ENCODE assay signal across 23 cellular contexts in the genomic region with DNA sequence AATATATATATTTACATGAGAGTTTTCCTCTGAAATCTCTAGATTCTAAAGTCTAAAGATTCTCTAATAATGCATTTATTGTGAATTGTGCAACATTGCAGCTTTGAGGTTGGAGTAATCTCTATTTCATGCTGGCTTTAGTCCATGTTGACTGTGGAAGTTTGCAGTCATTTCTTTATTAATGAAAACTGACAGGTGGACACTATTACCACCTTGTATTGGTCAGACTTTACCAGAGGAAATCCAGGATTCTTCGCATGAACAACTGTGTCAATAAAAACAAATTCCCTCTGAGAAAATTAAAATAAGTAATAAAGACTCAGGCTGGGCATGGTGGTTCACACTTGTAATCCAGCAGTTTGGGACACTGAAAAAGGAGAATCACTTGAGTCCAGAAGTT.
"Had no signal": no experiment of that assay in that cellular context is flagged by ENCODE, and none has a peak within 500 bp of the region (broad histone marks: within the 10 kb centered on the region; RNA-seq: fewer than 3 reads in every experiment).

No MANE protein-coding gene starts in this region.

- H3K9me3 ChIP-seq: Peyer's patch, SJSA1 had no signal

- DNase-seq: Karpas-422, KG1, MV-4-11, NCI-H1048, NCI-H1105, NCI-H1417, NCI-H1436 treated with DMSO at 0.1 percent for 48 hours, NCI-H1694, NCI-H187 treated with DMSO at 0.1 percent for 48 hours, NCI-H2029 treated with DMSO at 0.1 percent for 48 hours, NCI-H2171 treated with DMSO at 0.1 percent for 48 hours, NCI-H345, NCI-H446 treated with DMSO at 0.1 percent for 48 hours, NCI-H510A treated with DMSO at 0.1 percent for 48 hours, NCI-H526, NCI-H82, OCI-M1, PC-9, Peyer's patch, SHP77 treated with DMSO at 0.1 percent for 48 hours had no signal

- H3K4me3 ChIP-seq: PC-9, Peyer's patch, SJSA1, SK-N-MC had no signal

- H3K4me1 ChIP-seq: Peyer's patch had no signal

- ATAC-seq: Right ventricle myocardium inferior had no signal

- H3K27me3 ChIP-seq: Peyer's patch, SJSA1 had no signal

- H3K36me3 ChIP-seq: Peyer's patch, SJSA1 had no signal
